8 cellular contexts compared by ENCODE assay signal in genomic region chr15:31440216-31440615, GRCh38.
DNase-seq lines count a peak whose midpoint lies in the region; ATAC-seq and TF ChIP-seq lines count a peak whose summit lies in the region.
"Not testable (repeated sequence)": the region's sequence is repeated elsewhere in the genome, so short reads cannot be mapped to it uniquely, and the experiment has no call there.

No MANE protein-coding gene starts in this region.

- H2AFZ ChIP-seq in OCI-LY7 (ENCODE audit: low read length); mesenchymal stem cell (ENCODE audit: low read depth, low read length): not testable (repeated sequence)
- peak overlapping the region; percentile 35 for H2AFZ ChIP-seq in parathyroid adenoma

- H3K27ac Mint-ChIP-seq in CD4-positive, alpha-beta T cell: peak overlapping the region; percentile 98
- not testable (repeated sequence) for H3K27ac Mint-ChIP-seq in activated T-cell treated with anti-CD3 and anti-CD28 coated beads, Interleukin-2, amount 50 U/mL, for 72 hours

- peak overlapping the region; percentile 39 to 71 for H3K4ac ChIP-seq in mesenchymal stem cell (ENCODE audit: low read depth in 1 of 2, low read length in 2 of 2)

- not testable (repeated sequence) for H3K9me3 Mint-ChIP-seq in CD4-positive, alpha-beta T cell; activated T-cell treated with anti-CD3 and anti-CD28 coated beads, Interleukin-2, amount 50 U/mL, for 72 hours

- CTCF ChIA-PET in CD4-positive, alpha-beta T cell (lab: Charles Lee): interaction anchor here (0.6 to 1.2 kb wide), 3 partner anchors 48 to 239 kb away, joined by 3 to 8 read pairs (median 4); no protein-coding TSS in a partner anchor
- CTCF ChIA-PET in OCI-LY7 (lab: Charles Lee; ENCODE audit: unreplicated experiment): interaction anchor here (0.6 to 7.7 kb wide), 11 partner anchors 11 to 225 kb away, joined by 3 to 121 read pairs (median 4); no protein-coding TSS in a partner anchor

- peak overlapping the region; percentile 79 for H3K9ac ChIP-seq in mesenchymal stem cell (ENCODE audit: low read length)
- H3K9ac ChIP-seq in parathyroid adenoma: not testable (repeated sequence)

- H3K4me2 ChIP-seq in OCI-LY7 (ENCODE audit: low read length) (peak overlapping the region; percentile 40; the same call in 1 of the 2 replicates), parathyroid adenoma (ENCODE audit: low read length) (peak overlapping the region; percentile 38)
- not testable (repeated sequence) for H3K4me2 ChIP-seq in mesenchymal stem cell (ENCODE audit: low read length, poor library complexity, severe bottlenecking)

- H3K4me3 Mint-ChIP-seq in CD4-positive, alpha-beta T cell: peak overlapping the region; percentile 75
- peak overlapping the region; percentile 84 to 85 for H3K4me3 Mint-ChIP-seq in activated T-cell treated with anti-CD3 and anti-CD28 coated beads, Interleukin-2, amount 50 U/mL, for 72 hours

- H4K20me1 ChIP-seq in OCI-LY7 (ENCODE audit: insufficient read depth, low read length): not testable (repeated sequence)

- H3K9me2 ChIP-seq in OCI-LY7 (ENCODE audit: insufficient read depth, low read length): not testable (repeated sequence)

- peak overlapping the region; percentile 60 for H2BK15ac ChIP-seq in mesenchymal stem cell (ENCODE audit: low read depth, poor library complexity, severe bottlenecking)

- H3K79me1 ChIP-seq in mesenchymal stem cell (replicated peaks; ENCODE audit: low read length, poor library complexity, severe bottlenecking): not testable (repeated sequence)

- peaks cover 67% of the 10 kb centered on the region for H3K4me1 Mint-ChIP-seq in CD4-positive, alpha-beta T cell (ENCODE audit: low read depth)
- peaks cover 91% of the 10 kb centered on the region for H3K4me1 Mint-ChIP-seq in activated T-cell treated with anti-CD3 and anti-CD28 coated beads, Interleukin-2, amount 50 U/mL, for 72 hours (ENCODE audit: low read depth)

- H3K9me3 ChIP-seq in CD4-positive, alpha-beta T cell (ENCODE audit: control insufficient read depth, low read length); OCI-LY7 (ENCODE audit: low read length); mesenchymal stem cell (ENCODE audit: control insufficient read depth, low read length); parathyroid adenoma (ENCODE audit: control insufficient read depth, low read length); testis: not testable (repeated sequence)

- TF ChIP-seq CTCF in CD4-positive, alpha-beta T cell (IDR thresholded peaks at IDR 0.05); OCI-LY7 (conservative IDR thresholded peaks at IDR 0.05; ENCODE audit: low read length); choroid plexus epithelial cell (conservative IDR thresholded peaks at IDR 0.05; ENCODE audit: low read depth, low read length); foreskin fibroblast (IDR thresholded peaks at IDR 0.05; ENCODE audit: low read depth, low read length); parathyroid adenoma (IDR thresholded peaks at IDR 0.05); testis (IDR thresholded peaks at IDR 0.05): not testable (repeated sequence)

- peak overlapping the region in 1 of 2 experiments; percentile 13 for H2BK12ac ChIP-seq in mesenchymal stem cell (ENCODE audit: low read length in 2 of 2)

- H3K14ac ChIP-seq in mesenchymal stem cell (ENCODE audit: low read length in 2 of 2): not testable (repeated sequence)

- ATAC-seq in CD4-positive, alpha-beta T cell (ENCODE audit: poor library complexity); activated T-cell treated with anti-CD3 and anti-CD28 coated beads, Interleukin-2, amount 50 U/mL, for 72 hours (replicated peaks in 1 of 2): not testable (repeated sequence)

- peak overlapping the region; percentile 79 for H4K91ac ChIP-seq in mesenchymal stem cell (ENCODE audit: low read length)

- H3K36me3 ChIP-seq in OCI-LY7 (ENCODE audit: insufficient read depth, low read length); mesenchymal stem cell (ENCODE audit: control insufficient read depth in 1 of 2, insufficient read depth in 2 of 2, low read depth in 1 of 2, low read length in 2 of 2); parathyroid adenoma (ENCODE audit: control insufficient read depth, insufficient read depth, low read length); testis (ENCODE audit: low read depth, missing control alignments): not testable (repeated sequence)

- peak overlapping the region; percentile 96 for H4K8ac ChIP-seq in mesenchymal stem cell (ENCODE audit: low read length)

- H3K36me3 Mint-ChIP-seq in CD4-positive, alpha-beta T cell (ENCODE audit: low read depth); activated T-cell treated with anti-CD3 and anti-CD28 coated beads, Interleukin-2, amount 50 U/mL, for 72 hours (ENCODE audit: insufficient read depth in 2 of 2): not testable (repeated sequence)

- WGBS in mesenchymal stem cell: 91% methylated on average over 5 of the region's 20 CpGs
- WGBS in testis, 2 donors: 68 to 81% methylated on average over 18 to 19 of the region's 20 CpGs

- H3K4me1 ChIP-seq in OCI-LY7 (ENCODE audit: insufficient read depth, low read length, poor library complexity, severe bottlenecking) (peaks cover 97% of the 10 kb centered on the region), mesenchymal stem cell (ENCODE audit: control insufficient read depth, insufficient read depth, low read depth, low read length) (peaks cover 12% of the 10 kb centered on the region), testis (peaks cover 14% of the 10 kb centered on the region)
- H3K4me1 ChIP-seq in parathyroid adenoma: not testable (repeated sequence)

- H2BK120ac ChIP-seq in mesenchymal stem cell (ENCODE audit: low read depth, low read length): peak overlapping the region; percentile 29

- H3K4me3 ChIP-seq in OCI-LY7 (ENCODE audit: low read depth, low read length, poor library complexity, severe bottlenecking): not testable (repeated sequence)
- H3K4me3 ChIP-seq in choroid plexus epithelial cell (ENCODE audit: low read depth, low read length) (peak overlapping the region; percentile 63), foreskin fibroblast (ENCODE audit: low read depth in 1 of 2, low read length in 2 of 2) (peak overlapping the region; percentile 42 to 45), mesenchymal stem cell (ENCODE audit: insufficient read depth in 1 of 2, low read depth in 1 of 2, low read length in 2 of 2) (peak overlapping the region in 1 of 2 experiments; percentile 69), parathyroid adenoma (ENCODE audit: low read depth, low read length) (peak overlapping the region; percentile 22), testis (peak overlapping the region; percentile 61 to 68)

- H2AK5ac ChIP-seq in mesenchymal stem cell (ENCODE audit: low read length, severe bottlenecking): not testable (repeated sequence)

- not testable (repeated sequence) for DNase-seq in CD4-positive, alpha-beta T cell; OCI-LY7 (ENCODE audit: low spot score); activated T-cell treated with anti-CD3 and anti-CD28 coated beads, Interleukin-2, amount 50 U/mL, for 72 hours; choroid plexus epithelial cell (ENCODE audit: low read depth); foreskin fibroblast; mesenchymal stem cell; testis

- not testable (repeated sequence) for BruUV-seq in OCI-LY7 (replicated peaks; lab: Mats Ljungman, UMichigan)

- not testable (repeated sequence) for H3K27me3 ChIP-seq in CD4-positive, alpha-beta T cell (ENCODE audit: control insufficient read depth, insufficient read depth, low read length); mesenchymal stem cell (ENCODE audit: control insufficient read depth in 1 of 2, insufficient read depth in 1 of 2, low read length in 2 of 2); parathyroid adenoma (ENCODE audit: control insufficient read depth, insufficient read depth, low read length); testis

- not testable (repeated sequence) for H2BK5ac ChIP-seq in mesenchymal stem cell (ENCODE audit: low read depth, low read length, poor library complexity, severe bottlenecking)

- H3K27me3 Mint-ChIP-seq in CD4-positive, alpha-beta T cell; activated T-cell treated with anti-CD3 and anti-CD28 coated beads, Interleukin-2, amount 50 U/mL, for 72 hours (ENCODE audit: low read depth): not testable (repeated sequence)

- H3K23ac ChIP-seq in mesenchymal stem cell (ENCODE audit: low read length in 2 of 2): not testable (repeated sequence)

- intact Hi-C loops in CD4-positive, alpha-beta T cell (cut with DNase I, micrococcal nuclease); OCI-LY7 (cut with micrococcal nuclease; ENCODE audit: unreplicated experiment); testis (cut with DNase I; ENCODE audit: low total_unique reads): not testable (repeated sequence)

- peak overlapping the region; percentile 64 to 71 for H3K18ac ChIP-seq in mesenchymal stem cell (ENCODE audit: low read depth in 1 of 2, low read length in 2 of 2)

- H3K79me2 ChIP-seq in OCI-LY7 (ENCODE audit: insufficient read depth, low read depth, low read length); parathyroid adenoma: not testable (repeated sequence)

- POLR2A ChIA-PET in CD4-positive, alpha-beta T cell (lab: Charles Lee): interaction anchor here (0.7 to 8.1 kb wide), 14 partner anchors 9 to 175 kb away, joined by 3 to 105 read pairs (median 4); partner anchors contain the start of gene KLF13
- POLR2A ChIA-PET in OCI-LY7 (lab: Charles Lee): interaction anchor here (0.6 to 3.6 kb wide), 6 partner anchors 8 to 507 kb away, joined by 3 to 33 read pairs (median 4); no protein-coding TSS in a partner anchor

- peak overlapping the region; percentile 25 for H3K27ac ChIP-seq in CD4-positive, alpha-beta T cell (ENCODE audit: low read depth, low read length)
- H3K27ac ChIP-seq in OCI-LY7 (ENCODE audit: low read depth, low read length, poor library complexity, severe bottlenecking); mesenchymal stem cell (ENCODE audit: low read length, poor library complexity, severe bottlenecking); parathyroid adenoma: not testable (repeated sequence)
- H3K27ac ChIP-seq in testis: peak overlapping the region in 1 of 2 donors; percentile 76

- TF ChIP-seq POLR2A in testis (IDR thresholded peaks at IDR 0.05): not testable (repeated sequence)
